ENCODE assay signal across 1 cellular context in the genomic region with DNA sequence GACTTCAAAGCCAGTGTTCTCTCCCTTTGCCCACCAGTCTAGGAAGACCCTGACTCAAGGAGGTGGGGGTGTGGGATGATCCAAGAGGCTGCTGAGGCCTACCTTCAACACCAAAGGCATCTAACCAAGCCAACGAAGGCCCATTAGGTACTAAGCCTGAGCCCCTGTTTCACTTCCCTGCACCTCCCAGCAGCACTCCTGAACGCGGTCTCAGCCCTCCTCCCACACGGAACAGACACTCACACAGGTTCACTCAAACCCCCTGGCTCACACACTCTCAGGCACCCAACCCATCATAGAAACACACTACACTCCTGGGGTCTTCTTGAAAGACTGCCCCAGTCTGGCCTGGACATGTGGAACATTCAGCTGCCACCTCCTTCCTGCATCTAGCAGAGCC.
TF ChIP-seq lines count a peak whose summit lies in the region.

No MANE protein-coding gene starts in this region.

TF ChIP-seq in GM12878, 131 proteins besides CTCF, POLR2A, EP300 and RAD21:
- TF ChIP-seq HSF1 (IDR thresholded peaks at IDR 0.05; ENCODE audit: low read depth, low read length) (no peak), IKZF1 (conservative IDR thresholded peaks at IDR 0.05) (peak; percentile 36; the same call in 1 of the 2 replicates), PRDM15 (CRISPR knock-in tag; IDR thresholded peaks at IDR 0.05) (no peak), SRF (IDR thresholded peaks at IDR 0.05; ENCODE audit: low read depth in 2 of 2, low read length in 2 of 2) (no peak), STAT3 (IDR thresholded peaks at IDR 0.05; ENCODE audit: low read depth, low read length) (no peak), HDGF (IDR thresholded peaks at IDR 0.05) (peak; percentile 61; the same call in 1 of the 2 replicates), IKZF2 (IDR thresholded peaks at IDR 0.05) (peak; percentile 48 to 58; a peak in 2 of 4 replicates), NR2C1 (IDR thresholded peaks at IDR 0.05) (no peak), HDAC6 (IDR thresholded peaks at IDR 0.05; ENCODE audit: unreplicated experiment) (no peak), ELK1 (IDR thresholded peaks at IDR 0.05; ENCODE audit: low read depth, low read length) (no peak), ZSCAN29 (IDR thresholded peaks at IDR 0.05) (no peak), KAT2A (conservative IDR thresholded peaks at IDR 0.05; ENCODE audit: control insufficient read depth, low read depth, low read length) (no peak), SPI1 (IDR thresholded peaks at IDR 0.05; ENCODE audit: borderline replicate concordance, insufficient read depth, low read depth, low read length) (peak; percentile 75), ZNF687 (IDR thresholded peaks at IDR 0.05) (no peak), EZH2 (IDR thresholded peaks at IDR 0.05; ENCODE audit: borderline replicate concordance, control insufficient read depth, low read depth, low read length) (no peak), RCOR1 (conservative IDR thresholded peaks at IDR 0.05; ENCODE audit: low read depth, low read length) (no peak), ZNF384 (IDR thresholded peaks at IDR 0.05; ENCODE audit: borderline replicate concordance, low read depth, low read length) (no peak), DPF2 (IDR thresholded peaks at IDR 0.05) (peak; percentile 42; the same call in 1 of the 2 replicates)
- TF ChIP-seq, protein P1, sequence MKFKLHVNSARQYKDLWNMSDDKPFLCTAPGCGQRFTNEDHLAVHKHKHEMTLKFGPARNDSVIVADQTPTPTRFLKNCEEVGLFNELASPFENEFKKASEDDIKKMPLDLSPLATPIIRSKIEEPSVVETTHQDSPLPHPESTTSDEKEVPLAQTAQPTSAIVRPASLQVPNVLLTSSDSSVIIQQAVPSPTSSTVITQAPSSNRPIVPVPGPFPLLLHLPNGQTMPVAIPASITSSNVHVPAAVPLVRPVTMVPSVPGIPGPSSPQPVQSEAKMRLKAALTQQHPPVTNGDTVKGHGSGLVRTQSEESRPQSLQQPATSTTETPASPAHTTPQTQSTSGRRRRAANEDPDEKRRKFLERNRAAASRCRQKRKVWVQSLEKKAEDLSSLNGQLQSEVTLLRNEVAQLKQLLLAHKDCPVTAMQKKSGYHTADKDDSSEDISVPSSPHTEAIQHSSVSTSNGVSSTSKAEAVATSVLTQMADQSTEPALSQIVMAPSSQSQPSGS (IDR thresholded peaks at IDR 0.05; ENCODE audit: low read length): no peak
